Comparison of ENCODE assay signal across 1 cellular context in genomic region chr9:79688363-79688762, GRCh38.
TF ChIP-seq lines count a peak whose summit lies in the region.

No MANE protein-coding gene starts in this region.

TF ChIP-seq in K562, 482 proteins besides CTCF, POLR2A, EP300 and RAD21 (continued from another document):
- TF ChIP-seq MAFG (tag; conservative IDR thresholded peaks at IDR 0.05) = peak; percentile 29; the same call in 1 of the 2 replicates
- no peak for TF ChIP-seq ZBTB7A (IDR thresholded peaks at IDR 0.05; ENCODE audit: borderline replicate concordance, control insufficient read depth, low read depth, low read length)
- TF ChIP-seq ZC3H11A (IDR thresholded peaks at IDR 0.05; ENCODE audit: low read depth, low read length) = no peak
